1 cellular context compared by ENCODE assay signal in the genomic region with DNA sequence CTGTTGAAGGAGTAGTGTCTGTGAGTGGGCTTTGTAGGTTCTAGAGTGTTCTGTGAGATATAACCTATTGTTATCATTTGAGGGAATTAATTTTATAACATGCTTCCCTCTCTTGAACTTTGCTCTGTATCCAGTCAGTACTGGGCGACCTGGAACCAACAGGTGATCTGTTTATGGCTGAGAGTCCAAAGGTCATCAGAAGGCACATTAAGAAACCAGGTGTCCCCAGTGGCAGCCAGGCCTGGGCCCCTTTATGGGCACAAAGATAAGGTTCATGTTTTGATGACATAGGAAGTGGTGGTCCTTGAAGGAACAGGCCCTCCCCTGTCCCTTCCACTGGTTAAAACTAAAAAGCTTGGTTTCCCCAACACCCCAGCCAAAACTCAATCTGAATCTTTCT.
A peak's percentile ranks its signal among the peaks of the same experiment; 100 is the strongest.
TF ChIP-seq lines count a peak whose summit lies in the region.

No MANE protein-coding gene starts in this region.

TF ChIP-seq in liver, 16 proteins besides CTCF, POLR2A, EP300 and RAD21:
- TF ChIP-seq YY1 (IDR thresholded peaks at IDR 0.05) (no peak), REST (IDR thresholded peaks at IDR 0.05) (no peak), JUND (IDR thresholded peaks at IDR 0.05) (no peak), HNF4A (conservative IDR thresholded peaks at IDR 0.05) (peak; percentile 74 to 89), RXRA (IDR thresholded peaks at IDR 0.05) (peak in 1 of 2 donors; percentile 38), HNF4G (IDR thresholded peaks at IDR 0.05) (no peak), EGR1 (IDR thresholded peaks at IDR 0.05; ENCODE audit: low read depth in 2 of 2) (no peak), FOXA2 (IDR thresholded peaks at IDR 0.05) (no peak), SP1 (IDR thresholded peaks at IDR 0.05) (peak; percentile 34), TAF1 (conservative IDR thresholded peaks at IDR 0.05) (no peak), NR2F2 (IDR thresholded peaks at IDR 0.05) (no peak)
